16 cellular contexts compared by ENCODE assay signal in the genomic region with DNA sequence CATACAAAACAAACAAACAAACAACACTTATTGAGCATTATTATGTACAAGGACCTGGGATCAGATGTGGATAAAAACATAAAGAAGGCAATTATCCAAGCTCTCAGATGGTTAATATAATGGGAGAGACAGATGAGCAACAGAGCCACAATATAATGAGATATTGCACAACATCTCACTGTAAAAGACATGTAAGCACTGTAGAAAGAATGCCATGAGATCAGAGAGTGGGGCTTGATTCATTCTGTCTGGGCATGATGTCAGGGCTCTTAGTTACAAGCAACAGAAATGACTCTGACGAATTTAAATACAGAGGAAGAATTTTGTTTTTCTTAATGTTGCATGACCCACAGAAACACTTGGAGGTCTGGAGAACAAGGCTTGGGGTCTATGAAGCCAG.
DNase-seq lines count a peak whose midpoint lies in the region; ATAC-seq and FAIRE-seq lines count a peak whose summit lies in the region.
"Had no signal": no experiment of that assay in that cellular context is flagged by ENCODE, and none has a peak within 500 bp of the region (broad histone marks: within the 10 kb centered on the region; RNA-seq: fewer than 3 reads in every experiment).

No MANE protein-coding gene starts in this region.

- H3K4me1 ChIP-seq in small intestine (ENCODE audit: control insufficient read depth in 2 of 2, insufficient read depth in 1 of 2, low read depth in 1 of 2, low read length in 1 of 2), result no peaks in the 10 kb centered on the region
- H3K4me1 ChIP-seq: parathyroid adenoma had no signal

- H3K27ac ChIP-seq in small intestine (ENCODE audit: low read depth in 1 of 2, low read length in 1 of 2), result peak overlapping the region in 1 of 2 donors; percentile 34
- H3K27ac ChIP-seq: parathyroid adenoma, VCaP had no signal

- no peak overlapping the region for H3K4me3 ChIP-seq in small intestine (ENCODE audit: low read depth in 1 of 2, low read length in 2 of 2)
- H3K4me3 ChIP-seq: mucosa of descending colon had no signal

- WGBS in small intestine, 3 donors, result 65 to 95% (median 78%) methylated on average over 1 of the region's 1 CpG

- H3K27me3 ChIP-seq in small intestine (ENCODE audit: control insufficient read depth in 2 of 2, insufficient read depth in 2 of 2, low read length in 2 of 2), result no peaks in the 10 kb centered on the region

- DNase-seq in AG20443 (ENCODE audit: low spot score) (peak; percentile 63), LHCN-M2 (ENCODE audit: low read depth) (peak; percentile 75), non-pigmented ciliary epithelial cell (ENCODE audit: low read depth) (peak; percentile 88), small intestine (no peak), NCI-H82 treated with DMSO at 0.1 percent for 48 hours (lab: John Stamatoyannopoulos, UW; ENCODE audit: unreplicated experiment) (no peak)
- no peak for DNase-seq in activated CD4-positive, alpha-beta T cell treated with anti-CD3 and anti-CD28 coated beads, Interleukin-2, amount 50 U/mL, for 1 hour
- DNase-seq: anterior cingulate cortex; CD4-positive, alpha-beta T cell; mucosa of descending colon; NCI-H1436; NCI-H524 treated with DMSO at 0.1 percent for 48 hours; PC-3 had no signal

- no peaks in the 10 kb centered on the region for H3K36me3 ChIP-seq in small intestine (ENCODE audit: control insufficient read depth in 2 of 2, insufficient read depth in 2 of 2, low read length in 2 of 2)

- no peaks in the 10 kb centered on the region for H3K9me3 ChIP-seq in small intestine (ENCODE audit: control insufficient read depth, low read depth)
- H3K9me3 ChIP-seq: mucosa of descending colon had no signal

- FAIRE-seq in endometrium (lab: Jason Lieb, UNC) (peak; percentile 76), small intestine (lab: Jason Lieb, UNC) (no peak)

- no peak for ATAC-seq in HG03280 (IDR thresholded peaks at IDR 0.05; ENCODE audit: unreplicated experiment)
- ATAC-seq: mucosa of descending colon, PC-3 had no signal

Comparison
In these comparisons a context has a peak if more than half of its experiments do, and no peak if none do; other contexts are left out.
1. DNase-seq: peak in AG20443 (single experiment), LHCN-M2 (single experiment) and non-pigmented ciliary epithelial cell (single experiment); none in activated CD4-positive, alpha-beta T cell treated with anti-CD3 and anti-CD28 coated beads, Interleukin-2, amount 50 U/mL, for 1 hour (single experiment), small intestine (single experiment) and NCI-H82 treated with DMSO at 0.1 percent for 48 hours (single experiment).